14 cellular contexts compared by ENCODE assay signal in genomic region chr21:46095814-46096595, GRCh38. TPM values are rescaled to one million over a fixed set of nuclear protein-coding genes. Genes with fewer than 3 reads are reported as not detected.
DNase-seq lines count a peak whose midpoint lies in the region; ATAC-seq and TF ChIP-seq lines count a peak whose summit lies in the region.
"Had no signal": no experiment of that assay in that cellular context is flagged by ENCODE, and none has a peak within 500 bp of the region (broad histone marks: within the 10 kb centered on the region; RNA-seq: fewer than 3 reads in every experiment).

No MANE protein-coding gene starts in this region.

- TF ChIP-seq POLR2A in sigmoid colon (IDR thresholded peaks at IDR 0.05): no peak

- peak; percentile 5 for DNase-seq in activated CD4-positive, alpha-beta T cell treated with anti-CD3 and anti-CD28 coated beads, Interleukin-2, amount 10 ng/mL, durations not matched to agents 7 days and 5 days
- no peak for DNase-seq in activated CD4-positive, alpha-beta T cell treated with anti-CD3 and anti-CD28 coated beads for 36 hours
- peak in 1 of 3 donors; percentile 4 for DNase-seq in T-helper 17 cell
- peak; percentile 43 for DNase-seq in islet precursor cell
- DNase-seq in sigmoid colon: no peak
- DNase-seq in HEK293T (ENCODE audit: extremely low spot score): no peak
- DNase-seq: NCI-H1092, NCI-H226, SK-N-SH, small intestine had no signal

- TF ChIP-seq CTCF in sigmoid colon (IDR thresholded peaks at IDR 0.05): no peak

- H3K27ac Mint-ChIP-seq in activated CD4-positive, alpha-beta T cell treated with anti-CD3 and anti-CD28 coated beads, Interleukin-2, amount 10 ng/mL, durations not matched to agents 7 days and 5 days: no peak overlapping the region
- H3K27ac Mint-ChIP-seq in activated CD4-positive, alpha-beta T cell treated with anti-CD3 and anti-CD28 coated beads for 36 hours: no peak overlapping the region
- no peak overlapping the region for H3K27ac Mint-ChIP-seq in T-helper 17 cell

- H3K4me3 ChIP-seq in sigmoid colon: no peak overlapping the region
- H3K4me3 ChIP-seq: A549 had no signal

- peaks cover 2% of the 10 kb centered on the region for H3K4me1 Mint-ChIP-seq in activated CD4-positive, alpha-beta T cell treated with anti-CD3 and anti-CD28 coated beads, Interleukin-2, amount 10 ng/mL, durations not matched to agents 7 days and 5 days
- peaks cover 2% of the 10 kb centered on the region for H3K4me1 Mint-ChIP-seq in activated CD4-positive, alpha-beta T cell treated with anti-CD3 and anti-CD28 coated beads for 36 hours
- peaks cover 10% of the 10 kb centered on the region for H3K4me1 Mint-ChIP-seq in T-helper 17 cell

- whole genome bisulfite sequencing in sigmoid colon, 2 donors: 86 to 89% methylated on average over 12 of the region's 12 CpGs

- CTCF ChIA-PET in activated CD4-positive, alpha-beta T cell treated with anti-CD3 and anti-CD28 coated beads, Interleukin-2, amount 10 ng/mL, durations not matched to agents 7 days and 5 days (lab: Charles Lee): no interaction called here
- CTCF ChIA-PET in activated CD4-positive, alpha-beta T cell treated with anti-CD3 and anti-CD28 coated beads for 36 hours (lab: Charles Lee): interaction anchor here (0.6 to 0.8 kb wide), 2 partner anchors 131 to 1555 kb away, joined by 3 read pairs; no protein-coding TSS in a partner anchor
- CTCF ChIA-PET in HEK293T (lab: Yijun Ruan, JAX): no interaction called here

- no peak for ATAC-seq in activated CD4-positive, alpha-beta T cell treated with anti-CD3 and anti-CD28 coated beads for 36 hours
- no peak for ATAC-seq in T-helper 17 cell
- ATAC-seq in HG02678 (IDR thresholded peaks at IDR 0.05; ENCODE audit: unreplicated experiment): no peak
- ATAC-seq in GM21619 (IDR thresholded peaks at IDR 0.05; ENCODE audit: unreplicated experiment): no peak

- H3K9me3 ChIP-seq in T-helper 17 cell (ENCODE audit: control insufficient read depth, low read length, poor library complexity, severe bottlenecking): no peaks in the 10 kb centered on the region
- H3K9me3 ChIP-seq in sigmoid colon: no peaks in the 10 kb centered on the region
- H3K9me3 ChIP-seq: A549, SK-N-SH had no signal

- no peaks in the 10 kb centered on the region for H3K36me3 ChIP-seq in sigmoid colon

- TF ChIP-seq EP300 in sigmoid colon (IDR thresholded peaks at IDR 0.05): no peak

- peaks cover 2% of the 10 kb centered on the region for H3K9me3 Mint-ChIP-seq in activated CD4-positive, alpha-beta T cell treated with anti-CD3 and anti-CD28 coated beads, Interleukin-2, amount 10 ng/mL, durations not matched to agents 7 days and 5 days
- H3K9me3 Mint-ChIP-seq in activated CD4-positive, alpha-beta T cell treated with anti-CD3 and anti-CD28 coated beads for 36 hours (ENCODE audit: low read depth): peaks cover 2% of the 10 kb centered on the region

- peak overlapping the region; percentile 98 to 100 (median 99) for H3K27ac ChIP-seq in sigmoid colon
- H3K27ac ChIP-seq: A549 had no signal

- peaks cover 20% of the 10 kb centered on the region for H3K27me3 Mint-ChIP-seq in activated CD4-positive, alpha-beta T cell treated with anti-CD3 and anti-CD28 coated beads, Interleukin-2, amount 10 ng/mL, durations not matched to agents 7 days and 5 days
- peaks cover 17% of the 10 kb centered on the region for H3K27me3 Mint-ChIP-seq in activated CD4-positive, alpha-beta T cell treated with anti-CD3 and anti-CD28 coated beads for 36 hours
- H3K27me3 Mint-ChIP-seq in T-helper 17 cell: peaks cover 16% of the 10 kb centered on the region

- intact Hi-C loops in activated CD4-positive, alpha-beta T cell treated with anti-CD3 and anti-CD28 coated beads for 36 hours (cut with DNase I, micrococcal nuclease): loop anchor here in 1 of 2 experiments (5.0 kb wide), 1 partner anchor 124 kb away; no protein-coding TSS in a partner anchor
- intact Hi-C loops in sigmoid colon (cut with DNase I): loop anchor here (2.0 kb wide), 1 partner anchor 41 kb away; no protein-coding TSS in a partner anchor

- no peaks in the 10 kb centered on the region for H3K36me3 Mint-ChIP-seq in activated CD4-positive, alpha-beta T cell treated with anti-CD3 and anti-CD28 coated beads, Interleukin-2, amount 10 ng/mL, durations not matched to agents 7 days and 5 days (ENCODE audit: low read depth)
- no peaks in the 10 kb centered on the region for H3K36me3 Mint-ChIP-seq in activated CD4-positive, alpha-beta T cell treated with anti-CD3 and anti-CD28 coated beads for 36 hours (ENCODE audit: low read depth)
- peaks cover 3% of the 10 kb centered on the region for H3K36me3 Mint-ChIP-seq in T-helper 17 cell (ENCODE audit: low read depth)

- POLR2A ChIA-PET in activated CD4-positive, alpha-beta T cell treated with anti-CD3 and anti-CD28 coated beads, Interleukin-2, amount 10 ng/mL, durations not matched to agents 7 days and 5 days (lab: Charles Lee): no interaction called here
- POLR2A ChIA-PET in activated CD4-positive, alpha-beta T cell treated with anti-CD3 and anti-CD28 coated beads for 36 hours (lab: Charles Lee): no interaction called here
- POLR2A ChIA-PET in HEK293T (lab: Yijun Ruan, JAX): no interaction called here

- H3K27me3 ChIP-seq in sigmoid colon: no peaks in the 10 kb centered on the region

- no peak overlapping the region for H3K4me3 Mint-ChIP-seq in activated CD4-positive, alpha-beta T cell treated with anti-CD3 and anti-CD28 coated beads, Interleukin-2, amount 10 ng/mL, durations not matched to agents 7 days and 5 days
- no peak overlapping the region for H3K4me3 Mint-ChIP-seq in activated CD4-positive, alpha-beta T cell treated with anti-CD3 and anti-CD28 coated beads for 36 hours
- peak overlapping the region; percentile 85 for H3K4me3 Mint-ChIP-seq in T-helper 17 cell

- peaks cover 0 to 78% (median 63%) of the 10 kb centered on the region in 4 donors for H3K4me1 ChIP-seq in sigmoid colon
- H3K4me1 ChIP-seq: A549 had no signal

TF ChIP-seq in HEK293T, 16 proteins besides CTCF, POLR2A, EP300 and RAD21:
- no peak for TF ChIP-seq L3MBTL2 (conservative IDR thresholded peaks at IDR 0.05)
- TF ChIP-seq ELF4 (IDR thresholded peaks at IDR 0.05): no peak
- TF ChIP-seq BHLHE40 (IDR thresholded peaks at IDR 0.05; ENCODE audit: borderline replicate concordance): no peak
- no peak for TF ChIP-seq ARNT (IDR thresholded peaks at IDR 0.05)
- no peak for TF ChIP-seq FOXM1 (IDR thresholded peaks at IDR 0.05; ENCODE audit: borderline replicate concordance)
- TF ChIP-seq TARDBP (IDR thresholded peaks at IDR 0.05): no peak
- TF ChIP-seq SP1 (IDR thresholded peaks at IDR 0.05): no peak
- TF ChIP-seq CTBP1 (IDR thresholded peaks at IDR 0.05; ENCODE audit: borderline replicate concordance): no peak
- no peak for TF ChIP-seq FOXA1 (IDR thresholded peaks at IDR 0.05)
- no peak for TF ChIP-seq SUZ12 (IDR thresholded peaks at IDR 0.05)
- TF ChIP-seq NFRKB (IDR thresholded peaks at IDR 0.05): no peak
- no peak for TF ChIP-seq LEF1 (IDR thresholded peaks at IDR 0.05; ENCODE audit: borderline replicate concordance)
- TF ChIP-seq ZNF384 (IDR thresholded peaks at IDR 0.05): no peak
- TF ChIP-seq FOXK2 (IDR thresholded peaks at IDR 0.05): no peak
- TF ChIP-seq HDGF (IDR thresholded peaks at IDR 0.05; ENCODE audit: borderline replicate concordance): no peak
- no peak for TF ChIP-seq PKNOX1 (IDR thresholded peaks at IDR 0.05)

RNA-seq across cellular contexts. Expression of gene COL6A2, which starts 1.9 kb away (rescaled TPM):
- 1 to 10 TPM; 2.3 to 2.5 TPM for total RNA-seq in activated CD4-positive, alpha-beta T cell treated with anti-CD3 and anti-CD28 coated beads, Interleukin-2, amount 10 ng/mL, durations not matched to agents 7 days and 5 days
- total RNA-seq in activated CD4-positive, alpha-beta T cell treated with anti-CD3 and anti-CD28 coated beads for 36 hours: 1 to 10 TPM; 3.3 to 3.4 TPM
- total RNA-seq in T-helper 17 cell (10 to 100 TPM; 15.1 to 19.8 TPM), sigmoid colon (1,000 to 10,000 TPM in 2 of 4 donors, 100 to 1,000 TPM in 2; 570 to 1,745 (median 1,082) TPM)
- 100 to 1,000 TPM in 1 of 3 donors, 10 to 100 TPM in 2; 14.3 to 233 (median 37.8) TPM for polyA plus RNA-seq in sigmoid colon

RNA-seq across cellular contexts. Expression of gene FTCD, which starts 59.4 kb away (rescaled TPM):
- not detected for total RNA-seq in activated CD4-positive, alpha-beta T cell treated with anti-CD3 and anti-CD28 coated beads, Interleukin-2, amount 10 ng/mL, durations not matched to agents 7 days and 5 days
- under 1 TPM; 0.16 to 0.23 TPM for total RNA-seq in activated CD4-positive, alpha-beta T cell treated with anti-CD3 and anti-CD28 coated beads for 36 hours
- total RNA-seq in T-helper 17 cell (1 to 10 TPM in 1 of 2 donors, not detected in 1; 1.1 TPM), sigmoid colon (1 to 10 TPM in 1 of 4 donors, not detected in 3; 1.4 TPM)
- polyA plus RNA-seq in sigmoid colon: under 1 TPM in 1 of 3 donors, not detected in 2; 0.20 TPM
- polyA plus RNA-seq: A549, keratinocyte had no signal

Comparison
In these comparisons a context has a peak if more than half of its experiments do, and no peak if none do; other contexts are left out.
1. DNase-seq: peak in activated CD4-positive, alpha-beta T cell treated with anti-CD3 and anti-CD28 coated beads, Interleukin-2, amount 10 ng/mL, durations not matched to agents 7 days and 5 days (single experiment) and islet precursor cell (single experiment); none in activated CD4-positive, alpha-beta T cell treated with anti-CD3 and anti-CD28 coated beads for 36 hours (single experiment), sigmoid colon (single experiment) and HEK293T (single experiment).
2. RNA of gene COL6A2, which starts 1.9 kb away (total RNA-seq): 570 to 1,745 TPM in sigmoid colon; 15.1 to 19.8 TPM in T-helper 17 cell, 3.3 to 3.4 TPM in activated CD4-positive, alpha-beta T cell treated with anti-CD3 and anti-CD28 coated beads for 36 hours and 2.3 to 2.5 TPM in activated CD4-positive, alpha-beta T cell treated with anti-CD3 and anti-CD28 coated beads, Interleukin-2, amount 10 ng/mL, durations not matched to agents 7 days and 5 days; every median in the first group is over 10 times any median in the second.